Comparison of ENCODE assay signal across 12 cellular contexts in genomic region chr5:108521011-108521700, GRCh38.
DNase-seq lines count a peak whose midpoint lies in the region; ATAC-seq and TF ChIP-seq lines count a peak whose summit lies in the region.
"Had no signal": no experiment of that assay in that cellular context is flagged by ENCODE, and none has a peak within 500 bp of the region (broad histone marks: within the 10 kb centered on the region; RNA-seq: fewer than 3 reads in every experiment).

No MANE protein-coding gene starts in this region.

- no peaks in the 10 kb centered on the region for H3F3A ChIP-seq in smooth muscle cell (ENCODE audit: low read depth)

- no peaks in the 10 kb centered on the region for H3K36me3 ChIP-seq in smooth muscle cell (ENCODE audit: low read depth)
- H3K36me3 ChIP-seq: sigmoid colon had no signal

- H3K9ac ChIP-seq in smooth muscle cell (ENCODE audit: low read depth) = no peak overlapping the region

- H3K27me3 Mint-ChIP-seq in chondrocyte (ENCODE audit: low read depth) = peaks cover 9% of the 10 kb centered on the region

- H3K4me3 ChIP-seq in smooth muscle cell = no peak overlapping the region
- H3K4me3 ChIP-seq: sigmoid colon had no signal

- H3K27me3 ChIP-seq in smooth muscle cell (ENCODE audit: low read depth) = no peaks in the 10 kb centered on the region
- H3K27me3 ChIP-seq: sigmoid colon had no signal

- H3K4me3 Mint-ChIP-seq in chondrocyte (ENCODE audit: unreplicated experiment) = no peak overlapping the region
- H3K4me3 Mint-ChIP-seq: activated naive CD8-positive, alpha-beta T cell treated with anti-CD3 and anti-CD28 coated beads, Interleukin-2, amount 50 U/mL, for 24 hours had no signal

- no peaks in the 10 kb centered on the region for H3K79me2 ChIP-seq in smooth muscle cell (ENCODE audit: low read depth)

- peaks cover under 1% of the 10 kb centered on the region for H3K36me3 Mint-ChIP-seq in chondrocyte (ENCODE audit: low read depth)

- no peak overlapping the region for H3K27ac Mint-ChIP-seq in chondrocyte (ENCODE audit: unreplicated experiment)
- H3K27ac Mint-ChIP-seq: activated naive CD8-positive, alpha-beta T cell treated with anti-CD3 and anti-CD28 coated beads, Interleukin-2, amount 50 U/mL, for 24 hours had no signal

- H4K20me1 ChIP-seq in smooth muscle cell (ENCODE audit: low read depth) = no peaks in the 10 kb centered on the region

- H2AFZ ChIP-seq in smooth muscle cell (ENCODE audit: low read depth) = peak overlapping the region; percentile 71

- no peak for TF ChIP-seq CTCF in smooth muscle cell (IDR thresholded peaks at IDR 0.05; ENCODE audit: borderline replicate concordance, insufficient read depth, poor library complexity, severe bottlenecking)
- no peak for TF ChIP-seq CTCF in chondrocyte (IDR thresholded peaks at IDR 0.05)

- H3K4me2 ChIP-seq in smooth muscle cell = no peak overlapping the region

- H3K9me3 ChIP-seq in smooth muscle cell (replicated peaks; ENCODE audit: low read depth) = no peaks in the 10 kb centered on the region
- H3K9me3 ChIP-seq: sigmoid colon had no signal

- H3K27ac ChIP-seq in smooth muscle cell (ENCODE audit: low read depth) = no peak overlapping the region
- H3K27ac ChIP-seq: sigmoid colon had no signal

- DNase-seq in smooth muscle cell (lab: John Stamatoyannopoulos, UW; ENCODE audit: unreplicated experiment) (no peak), NCI-H1417 (lab: John Stamatoyannopoulos, UW) (no peak), chondrocyte (ENCODE audit: low spot score) (no peak), pons (ENCODE audit: low spot score) (no peak)
- DNase-seq: activated naive CD8-positive, alpha-beta T cell treated with anti-CD3 and anti-CD28 coated beads, Interleukin-2, amount 50 U/mL, for 24 hours; left ventricle myocardium superior; NK-92 treated with Interleukin-12 subunit alpha and Interleukin-12 subunit beta, amount 100 ng/mL, for 24 hours; sigmoid colon; stimulated activated naive CD4-positive, alpha-beta T cell treated with Interleukin-2 at 50 U/mL for 16 hours had no signal

- ATAC-seq in GM19043 (IDR thresholded peaks at IDR 0.05; ENCODE audit: low read depth, unreplicated experiment) (peak; percentile 90), HG02759 (IDR thresholded peaks at IDR 0.05; ENCODE audit: unreplicated experiment) (peak; percentile 87), HG03565 (IDR thresholded peaks at IDR 0.05; ENCODE audit: unreplicated experiment) (peak; percentile 91)

- H3K9me3 Mint-ChIP-seq in chondrocyte (ENCODE audit: low read depth) = peaks cover under 1% of the 10 kb centered on the region

- no peaks in the 10 kb centered on the region for H3K4me1 ChIP-seq in smooth muscle cell (ENCODE audit: low read depth)
- H3K4me1 ChIP-seq: sigmoid colon had no signal

- WGBS in smooth muscle cell (ENCODE audit: low lambda C conversion rate) = 22% methylated on average over 7 of the region's 7 CpGs

- peaks cover 7% of the 10 kb centered on the region for H3K4me1 Mint-ChIP-seq in chondrocyte (ENCODE audit: low read depth)
- H3K4me1 Mint-ChIP-seq: activated naive CD8-positive, alpha-beta T cell treated with anti-CD3 and anti-CD28 coated beads, Interleukin-2, amount 50 U/mL, for 24 hours had no signal
